Comparison of ENCODE assay signal across 8 cellular contexts in the genomic region with DNA sequence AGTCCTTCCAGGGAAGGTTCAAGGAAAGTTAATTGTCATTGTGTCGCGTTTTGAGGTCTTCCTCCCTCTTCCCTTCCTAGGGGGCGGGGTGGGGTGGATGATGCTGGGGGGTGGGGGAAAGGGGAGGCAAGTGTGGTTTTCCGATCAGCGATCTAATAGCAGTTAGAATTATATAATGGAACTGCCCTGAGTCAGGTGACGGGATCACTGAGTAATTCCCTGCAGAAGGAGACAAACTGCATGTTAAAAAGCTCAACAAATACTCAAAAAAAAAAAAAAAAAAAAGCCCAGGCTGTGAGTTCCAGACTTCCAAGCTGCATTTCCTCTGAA.
DNase-seq lines count a peak whose midpoint lies in the region; ATAC-seq and TF ChIP-seq lines count a peak whose summit lies in the region.

No MANE protein-coding gene starts in this region.

- peaks cover 17% of the 10 kb centered on the region for H3K4me1 ChIP-seq in DND-41 (ENCODE audit: insufficient read depth, low read length)
- H3K4me1 ChIP-seq in esophagus squamous epithelium = peaks cover 0 to 25% (median 5%) of the 10 kb centered on the region in 3 donors
- H3K4me1 ChIP-seq in rectal smooth muscle tissue (ENCODE audit: control insufficient read depth, insufficient read depth, low read length) = no peaks in the 10 kb centered on the region

- ATAC-seq in DND-41 (ENCODE audit: insufficient read depth, low read depth) (no peak; the same call in 2 of the 3 replicates), HG02885 (IDR thresholded peaks at IDR 0.05; ENCODE audit: poor library complexity, unreplicated experiment) (no peak)

- H3K4me3 ChIP-seq in DND-41 (ENCODE audit: low read depth in 1 of 2, low read length in 2 of 2) (peak overlapping the region; percentile 28 to 56; a peak in 3 of 4 replicates), SK-N-MC (peak overlapping the region; percentile 72), esophagus squamous epithelium (peak overlapping the region; percentile 48 to 84 (median 54)), rectal smooth muscle tissue (ENCODE audit: low read length) (peak overlapping the region; percentile 74)

- DNase-seq in DND-41 = no peak
- no peak for DNase-seq in SK-N-MC (ENCODE audit: low read depth, low spot score)
- DNase-seq in esophagus squamous epithelium (lab: John Stamatoyannopoulos, UW) = no peak
- DNase-seq in NOMO-1 treated with dmso at 0.1 percent for 144 hours (lab: John Stamatoyannopoulos, UW; ENCODE audit: unreplicated experiment) = no peak
- DNase-seq in GM19238 (ENCODE audit: insufficient read length, low spot score) = no peak
- DNase-seq in cerebellar nuclear complex (lab: John Stamatoyannopoulos, UW) = no peak

- intact Hi-C loops in esophagus squamous epithelium (cut with DNase I) = no loop called here

- no peak overlapping the region for H3K27ac ChIP-seq in DND-41 (ENCODE audit: low read length)
- no peak overlapping the region for H3K27ac ChIP-seq in SK-N-MC
- peak overlapping the region in 3 of 4 donors; percentile 55 to 82 (median 70) for H3K27ac ChIP-seq in esophagus squamous epithelium
- no peak overlapping the region for H3K27ac ChIP-seq in rectal smooth muscle tissue (ENCODE audit: low read depth, low read length)

- TF ChIP-seq POLR2A in esophagus squamous epithelium (IDR thresholded peaks at IDR 0.05) = no peak

- H3K36me3 ChIP-seq in DND-41 (ENCODE audit: insufficient read depth, low read length) = no peaks in the 10 kb centered on the region
- H3K36me3 ChIP-seq in SK-N-MC (ENCODE audit: insufficient read depth, low read length) = no peaks in the 10 kb centered on the region
- no peaks in the 10 kb centered on the region for H3K36me3 ChIP-seq in esophagus squamous epithelium
- no peaks in the 10 kb centered on the region for H3K36me3 ChIP-seq in rectal smooth muscle tissue (ENCODE audit: control insufficient read depth, insufficient read depth, low read length)

- H2AFZ ChIP-seq in DND-41 (ENCODE audit: low read depth, low read length) = peak overlapping the region; percentile 63

- H3K9ac ChIP-seq in DND-41 (ENCODE audit: low read depth, low read length) = peak overlapping the region; percentile 37; the same call in 1 of the 2 replicates
- peak overlapping the region; percentile 59 for H3K9ac ChIP-seq in SK-N-MC (ENCODE audit: insufficient read length)
- H3K9ac ChIP-seq in rectal smooth muscle tissue (ENCODE audit: low read length) = no peak overlapping the region

- peak overlapping the region; percentile 69 for H3K4me2 ChIP-seq in DND-41 (ENCODE audit: insufficient read depth, low read length)

- H3K79me2 ChIP-seq in DND-41 (ENCODE audit: insufficient read depth, low read length) = no peaks in the 10 kb centered on the region

- no peak for TF ChIP-seq CTCF in DND-41 (IDR thresholded peaks at IDR 0.05; ENCODE audit: borderline replicate concordance, extremely low read depth, low read length, poor library complexity, severe bottlenecking)
- TF ChIP-seq CTCF in esophagus squamous epithelium (IDR thresholded peaks at IDR 0.05) = no peak

- WGBS in esophagus squamous epithelium, 2 donors = 2 to 13% methylated on average over 3 to 5 of the region's 6 CpGs

- H3K9me3 ChIP-seq in DND-41 (ENCODE audit: insufficient read depth, low read length, severe bottlenecking) (no peaks in the 10 kb centered on the region), SK-N-MC (ENCODE audit: low read depth, low read length) (no peaks in the 10 kb centered on the region), esophagus squamous epithelium (no peaks in the 10 kb centered on the region)

- H4K20me1 ChIP-seq in DND-41 (ENCODE audit: insufficient read depth, low read length) = no peaks in the 10 kb centered on the region

- peaks cover 39% of the 10 kb centered on the region for H3K27me3 ChIP-seq in DND-41 (ENCODE audit: insufficient read depth, low read length, poor library complexity)
- H3K27me3 ChIP-seq in esophagus squamous epithelium = peaks cover 0 to 9% (median 0%) of the 10 kb centered on the region in 4 donors
- H3K27me3 ChIP-seq in rectal smooth muscle tissue (ENCODE audit: control insufficient read depth, insufficient read depth, low read length) = no peaks in the 10 kb centered on the region

Comparison
In these comparisons a context has a peak if more than half of its experiments do, and no peak if none do; other contexts are left out.
1. H3K27ac ChIP-seq: peak in esophagus squamous epithelium (3 of 4); none in DND-41 (single experiment), SK-N-MC (single experiment) and rectal smooth muscle tissue (single experiment).
2. Peak in every context shown above with its lines, with median percentiles within 50 percentile points of each other: H3K4me3 ChIP-seq.